ENCODE assay signal across 23 cellular contexts in the genomic region with DNA sequence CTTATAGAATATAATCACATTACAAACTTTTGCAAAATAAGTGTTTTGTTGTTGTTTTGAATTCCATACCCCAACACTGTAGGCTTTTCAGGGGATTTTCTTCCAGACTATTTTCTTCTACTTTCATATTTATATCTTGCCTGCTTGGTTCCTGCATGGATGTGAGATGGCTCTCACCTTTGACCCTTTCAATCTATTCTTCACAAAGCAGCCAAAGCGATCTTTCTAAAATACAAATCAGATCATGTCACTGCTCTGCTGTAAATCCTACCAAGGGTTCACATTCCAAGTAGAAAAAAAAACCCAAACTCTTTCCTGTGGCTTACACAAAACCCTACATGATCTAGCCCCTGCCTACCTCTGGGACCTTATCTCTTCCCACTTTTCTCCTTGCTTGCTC. TPM values are rescaled to one million over a fixed set of nuclear protein-coding genes. Genes with fewer than 3 reads are reported as not detected.
A peak's percentile ranks its signal among the peaks of the same experiment; 100 is the strongest.
DNase-seq lines count a peak whose midpoint lies in the region; ATAC-seq and TF ChIP-seq lines count a peak whose summit lies in the region.
"Had no signal": no experiment of that assay in that cellular context is flagged by ENCODE, and none has a peak within 500 bp of the region (broad histone marks: within the 10 kb centered on the region; RNA-seq: fewer than 3 reads in every experiment).

No MANE protein-coding gene starts in this region.

- no peaks in the 10 kb centered on the region for H4K20me1 ChIP-seq in osteoblast (ENCODE audit: insufficient read depth, low read length)

- peak overlapping the region; percentile 36 for H3K27ac Mint-ChIP-seq in activated naive CD8-positive, alpha-beta T cell treated with anti-CD3 and anti-CD28 coated beads for 36 hours

- H3K9me3 ChIP-seq in left ventricle myocardium inferior (replicated peaks) (no peaks in the 10 kb centered on the region), right cardiac atrium (ENCODE audit: control insufficient read depth, low read length) (no peaks in the 10 kb centered on the region), osteoblast (ENCODE audit: low read depth, low read length) (no peaks in the 10 kb centered on the region)
- H3K9me3 ChIP-seq: mucosa of descending colon had no signal

- H3K4me1 ChIP-seq in left ventricle myocardium inferior: peaks cover 28% of the 10 kb centered on the region
- peaks cover under 1% of the 10 kb centered on the region for H3K4me1 ChIP-seq in right cardiac atrium (ENCODE audit: control insufficient read depth, insufficient read depth, low read length)
- H3K4me1 ChIP-seq in osteoblast (ENCODE audit: insufficient read depth, low read length): peaks cover 26% of the 10 kb centered on the region

- H3K9me3 Mint-ChIP-seq in activated naive CD8-positive, alpha-beta T cell treated with anti-CD3 and anti-CD28 coated beads for 36 hours: no peaks in the 10 kb centered on the region
- H3K9me3 Mint-ChIP-seq: CD4-positive, alpha-beta memory T cell; H9 had no signal

- intact Hi-C loops in left ventricle myocardium inferior (cut with micrococcal nuclease): loop anchor here (10.0 kb wide), 1 partner anchor 67 kb away; no protein-coding TSS in a partner anchor
- intact Hi-C loops in right cardiac atrium (cut with DNase I): no loop called here

- peaks cover 76% of the 10 kb centered on the region for H3K36me3 ChIP-seq in left ventricle myocardium inferior
- H3K36me3 ChIP-seq in osteoblast (ENCODE audit: insufficient read depth, low read length): peaks cover 43% of the 10 kb centered on the region

- H3K4me1 Mint-ChIP-seq in activated naive CD8-positive, alpha-beta T cell treated with anti-CD3 and anti-CD28 coated beads for 36 hours: no peaks in the 10 kb centered on the region
- H3K4me1 Mint-ChIP-seq: CD4-positive, alpha-beta memory T cell; H9 had no signal

- TF ChIP-seq CTCF in left ventricle myocardium inferior (IDR thresholded peaks at IDR 0.05; ENCODE audit: borderline replicate concordance): no peak
- no peak for TF ChIP-seq CTCF in osteoblast (IDR thresholded peaks at IDR 0.05; ENCODE audit: extremely low read depth, low read depth, low read length)

- no peak overlapping the region for H3K4me2 ChIP-seq in osteoblast (ENCODE audit: insufficient read depth, low read length)

- H2AFZ ChIP-seq in osteoblast (ENCODE audit: low read length): no peak overlapping the region

- DNase-seq in left ventricle myocardium inferior: no peak
- no peak for DNase-seq in right cardiac atrium
- DNase-seq in activated naive CD8-positive, alpha-beta T cell treated with anti-CD3 and anti-CD28 coated beads for 36 hours: no peak
- DNase-seq in osteoblast (ENCODE audit: insufficient read length, low spot score, missing footprints): no peak
- DNase-seq in 8988T: no peak
- DNase-seq in NCI-H2081 treated with DMSO at 0.1 percent for 48 hours (lab: John Stamatoyannopoulos, UW): no peak
- DNase-seq: activated CD4-positive, alpha-beta T cell treated with anti-CD3 and anti-CD28 coated beads for 4 hours; activated gamma-delta T cell treated with Interleukin-2 at 50 U/mL for 16 hours; CD4-positive, alpha-beta memory T cell; cerebellar nuclear complex; DMS153; effector CD8-positive, alpha-beta T cell; foreskin melanocyte; H9; MM.1S; mucosa of descending colon; NCI-H1417 treated with DMSO at 0.1 percent for 48 hours; NCI-H524; NK-92 treated with Interleukin-12 subunit alpha and Interleukin-12 subunit beta, amount 100 ng/mL, for 24 hours; nucleus accumbens; stimulated activated CD4-positive, alpha-beta T cell treated with anti-CD3 and anti-CD28 coated beads, Interleukin-4, amount 100 ng/mL, for 24 hours; T-helper 1 cell had no signal

- H3K79me2 ChIP-seq in osteoblast (ENCODE audit: insufficient read depth, low read length): no peaks in the 10 kb centered on the region

- H3K27me3 ChIP-seq in left ventricle myocardium inferior (ENCODE audit: low read depth) (no peaks in the 10 kb centered on the region), right cardiac atrium (ENCODE audit: control insufficient read depth, insufficient read depth) (no peaks in the 10 kb centered on the region), osteoblast (ENCODE audit: insufficient read depth, low read length) (no peaks in the 10 kb centered on the region)

- H3K27ac ChIP-seq in left ventricle myocardium inferior (replicated peaks) (peak overlapping the region; percentile 64), right cardiac atrium (ENCODE audit: low read length) (no peak overlapping the region), osteoblast (ENCODE audit: low read depth, low read length) (peak overlapping the region; percentile 53)

- H3K4me3 Mint-ChIP-seq in activated naive CD8-positive, alpha-beta T cell treated with anti-CD3 and anti-CD28 coated beads for 36 hours: no peak overlapping the region
- H3K4me3 Mint-ChIP-seq: H9 had no signal

- no peak for ATAC-seq in right cardiac atrium
- ATAC-seq in HG02763 (IDR thresholded peaks at IDR 0.05; ENCODE audit: unreplicated experiment): no peak
- ATAC-seq: mucosa of descending colon had no signal

- no peak overlapping the region for H3K4me3 ChIP-seq in left ventricle myocardium inferior
- H3K4me3 ChIP-seq in right cardiac atrium (ENCODE audit: low read length): no peak overlapping the region
- H3K4me3 ChIP-seq in osteoblast (ENCODE audit: insufficient read depth, low read length): no peak overlapping the region
- H3K4me3 ChIP-seq: mucosa of descending colon had no signal

- 83% methylated on average over 1 of the region's 1 CpG for WGBS in right cardiac atrium

- H3K27me3 Mint-ChIP-seq in activated naive CD8-positive, alpha-beta T cell treated with anti-CD3 and anti-CD28 coated beads for 36 hours: no peaks in the 10 kb centered on the region
- H3K27me3 Mint-ChIP-seq: CD4-positive, alpha-beta memory T cell had no signal

- peaks cover 5% of the 10 kb centered on the region for H3K36me3 Mint-ChIP-seq in activated naive CD8-positive, alpha-beta T cell treated with anti-CD3 and anti-CD28 coated beads for 36 hours

RNA-seq across cellular contexts. Expression of gene TRPC4AP, which starts 25.0 kb away (rescaled TPM):
- total RNA-seq in left ventricle myocardium inferior: 30.7 TPM
- 10 to 100 TPM; 34.3 to 44.6 (median 36.6) TPM for total RNA-seq in right cardiac atrium
- polyA plus RNA-seq in right cardiac atrium: 29.1 TPM
- total RNA-seq in activated naive CD8-positive, alpha-beta T cell treated with anti-CD3 and anti-CD28 coated beads for 36 hours: 10 to 100 TPM; 39.6 to 43.1 TPM
- 98.7 and 98.8 TPM in 2 replicates for total RNA-seq in osteoblast

RNA-seq across cellular contexts. Expression of gene EDEM2, which starts 29.5 kb away (rescaled TPM):
- total RNA-seq in left ventricle myocardium inferior (10.4 TPM), right cardiac atrium (10 to 100 TPM; 15.1 to 25.9 (median 15.4) TPM), osteoblast (32.2 and 41.8 TPM in 2 replicates)
- 11.8 TPM for polyA plus RNA-seq in right cardiac atrium
- 10 to 100 TPM; 15.3 to 15.9 TPM for total RNA-seq in activated naive CD8-positive, alpha-beta T cell treated with anti-CD3 and anti-CD28 coated beads for 36 hours

RNA-seq across cellular contexts. Expression of gene PROCR, which starts 54.2 kb away (rescaled TPM):
- total RNA-seq in left ventricle myocardium inferior: 9.8 TPM
- 10 to 100 TPM; 12.9 to 43.7 (median 22.4) TPM for total RNA-seq in right cardiac atrium
- 28.0 TPM for polyA plus RNA-seq in right cardiac atrium
- total RNA-seq in activated naive CD8-positive, alpha-beta T cell treated with anti-CD3 and anti-CD28 coated beads for 36 hours: 1 to 10 TPM; 4.4 to 4.5 TPM
- 35.9 and 38.0 TPM in 2 replicates for total RNA-seq in osteoblast
